ENCODE assay signal across 15 cellular contexts in the genomic region with DNA sequence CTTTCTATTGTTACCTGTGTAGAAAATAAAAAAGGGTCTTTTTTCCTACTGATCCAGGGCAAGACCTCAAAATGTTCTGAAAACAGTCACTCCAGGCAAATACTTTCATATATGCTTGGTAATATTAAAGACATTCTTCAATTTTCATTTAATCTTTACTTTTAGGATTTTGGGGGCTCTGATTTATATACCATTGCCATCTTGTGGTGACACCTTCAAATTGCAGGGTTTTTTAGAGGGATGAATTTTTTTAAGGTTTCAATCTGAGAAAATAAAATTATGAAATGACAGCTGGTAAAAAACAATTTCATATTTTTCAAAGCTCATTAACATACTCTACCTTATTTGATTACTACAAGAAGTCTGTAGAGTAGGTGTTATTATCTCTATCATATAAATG. TPM values are rescaled to one million over a fixed set of nuclear protein-coding genes. Genes with fewer than 3 reads are reported as not detected.
A peak's percentile ranks its signal among the peaks of the same experiment; 100 is the strongest.
DNase-seq lines count a peak whose midpoint lies in the region; ATAC-seq and TF ChIP-seq lines count a peak whose summit lies in the region.
"Had no signal": no experiment of that assay in that cellular context is flagged by ENCODE, and none has a peak within 500 bp of the region (broad histone marks: within the 10 kb centered on the region; RNA-seq: fewer than 3 reads in every experiment).

No MANE protein-coding gene starts in this region.

- no peaks in the 10 kb centered on the region for H3K27me3 ChIP-seq in IMR-90 (ENCODE audit: control insufficient read depth, insufficient read depth, low read length)
- peaks cover 5% of the 10 kb centered on the region; the same call in 1 of the 2 replicates for H3K27me3 ChIP-seq in SU-DHL-6 (ENCODE audit: low read length)
- H3K27me3 ChIP-seq: gastrocnemius medialis had no signal

- no peak for ATAC-seq in IMR-90 (ENCODE audit: low read depth)
- ATAC-seq in activated naive CD4-positive, alpha-beta T cell treated with anti-CD3 and anti-CD28 coated beads, Interleukin-2, amount 50 U/mL, for 72 hours, result no peak
- ATAC-seq: gastrocnemius medialis had no signal

- H3K14ac ChIP-seq in IMR-90 (replicated peaks; ENCODE audit: low read depth, low read length), result no peak overlapping the region

- no peak overlapping the region for H2AK5ac ChIP-seq in IMR-90 (ENCODE audit: low read depth, low read length)

- H3K9me3 ChIP-seq in IMR-90 (ENCODE audit: control insufficient read depth, insufficient read depth, low read length), result no peaks in the 10 kb centered on the region
- H3K9me3 ChIP-seq in SU-DHL-6 (ENCODE audit: insufficient read depth, low read length), result peaks cover 12% of the 10 kb centered on the region; the same call in 1 of the 2 replicates
- H3K9me3 ChIP-seq: gastrocnemius medialis had no signal

- POLR2A ChIA-PET in IMR-90 (lab: Charles Lee; ENCODE audit: unreplicated experiment), result no interaction called here

- no peak overlapping the region for H2BK5ac ChIP-seq in IMR-90 (ENCODE audit: low read depth, low read length, poor library complexity, severe bottlenecking)

- dilution Hi-C loops in IMR-90 (cut with HindIII; ENCODE audit: low sequenced_read_pairs, unreplicated experiment), result no loop called here

- H4K20me1 ChIP-seq in IMR-90 (ENCODE audit: insufficient read depth, low read length), result no peaks in the 10 kb centered on the region
- no peaks in the 10 kb centered on the region for H4K20me1 ChIP-seq in SU-DHL-6 (ENCODE audit: low read depth, low read length)

- intact Hi-C loops in IMR-90 (cut with micrococcal nuclease) (no loop called here), CD14-positive monocyte (cut with micrococcal nuclease) (no loop called here)

- H2BK15ac ChIP-seq in IMR-90 (ENCODE audit: low read depth, low read length), result no peak overlapping the region

- no peak for TF ChIP-seq POLR2A in IMR-90 (IDR thresholded peaks at IDR 0.05; ENCODE audit: low read depth, low read length)

- H2AFZ ChIP-seq in IMR-90 (replicated peaks; ENCODE audit: low read length, poor library complexity) (no peak overlapping the region), SU-DHL-6 (ENCODE audit: low read depth, low read length, severe bottlenecking) (no peak overlapping the region)

- peak; percentile 69 for TF ChIP-seq CTCF in C4-2B (conservative IDR thresholded peaks at IDR 0.05)
- peak; percentile 16; the same call in 1 of the 2 replicates for TF ChIP-seq CTCF in IMR-90 (conservative IDR thresholded peaks at IDR 0.05; ENCODE audit: low read depth, low read length)
- peak; percentile 24 for TF ChIP-seq CTCF in SU-DHL-6 (IDR thresholded peaks at IDR 0.05; ENCODE audit: insufficient read depth, low read length, poor library complexity, severe bottlenecking)
- TF ChIP-seq CTCF in CD14-positive monocyte (IDR thresholded peaks at IDR 0.05), result no peak

- no peaks in the 10 kb centered on the region for H3K27me3 Mint-ChIP-seq in T-helper 2 cell treated with Interferon-gamma antibody and Interleukin-4, amounts not matched to agents 5 μg/mL and 100 μg/mL, for 36 hours (ENCODE audit: low read depth)
- H3K27me3 Mint-ChIP-seq in CD14-positive monocyte (ENCODE audit: low read depth in 3 of 3), result peaks cover 0 to 11% (median 0%) of the 10 kb centered on the region in 3 donors

- H3K9me1 ChIP-seq in IMR-90 (ENCODE audit: insufficient read depth, low read length), result no peaks in the 10 kb centered on the region

- no peak for DNase-seq in IMR-90
- peak; percentile 29 for DNase-seq in iPS-NIHi7 (ENCODE audit: extremely low spot score)
- DNase-seq in activated naive CD4-positive, alpha-beta T cell treated with anti-CD3 and anti-CD28 coated beads, Interleukin-2, amount 50 U/mL, for 72 hours (ENCODE audit: low spot score in 2 of 2), result no peak
- DNase-seq in T-helper 2 cell treated with Interferon-gamma antibody and Interleukin-4, amounts not matched to agents 5 μg/mL and 100 μg/mL, for 36 hours (ENCODE audit: low spot score), result no peak
- no peak for DNase-seq in occipital lobe (lab: John Stamatoyannopoulos, UW)
- DNase-seq in CD14-positive monocyte (ENCODE audit: low spot score), result no peak
- DNase-seq: activated effector memory CD4-positive, alpha-beta T cell treated with Interleukin-2 at 50 U/mL for 16 hours; gastrocnemius medialis; NCI-H1436 treated with DMSO at 0.1 percent for 48 hours; NCI-H510A treated with DMSO at 0.1 percent for 48 hours; SHP77 had no signal

- no peak overlapping the region for H4K8ac ChIP-seq in IMR-90 (ENCODE audit: low read depth in 2 of 2, low read length in 2 of 2)

- no peak overlapping the region for H4K91ac ChIP-seq in IMR-90 (ENCODE audit: insufficient read depth, low read depth, low read length)

- no peak overlapping the region for H3K4me3 ChIP-seq in IMR-90 (ENCODE audit: insufficient read depth, low read depth, low read length)
- no peak overlapping the region for H3K4me3 ChIP-seq in SU-DHL-6 (ENCODE audit: insufficient read depth, low read length, poor library complexity, severe bottlenecking)
- H3K4me3 ChIP-seq: gastrocnemius medialis, thoracic aorta had no signal

- H3K4me2 ChIP-seq in IMR-90 (ENCODE audit: low read depth, low read length) (no peak overlapping the region), SU-DHL-6 (ENCODE audit: low read depth, low read length, poor library complexity, severe bottlenecking) (no peak overlapping the region)

- no peak overlapping the region for H3K18ac ChIP-seq in IMR-90 (ENCODE audit: low read depth, low read length)

- H3K27ac ChIP-seq in C4-2B, result no peak overlapping the region
- no peak overlapping the region for H3K27ac ChIP-seq in IMR-90 (ENCODE audit: insufficient read depth, low read length)
- H3K27ac ChIP-seq in SU-DHL-6 (ENCODE audit: low read depth, low read length), result no peak overlapping the region
- H3K27ac ChIP-seq: gastrocnemius medialis, thoracic aorta had no signal

- H3F3A ChIP-seq in SU-DHL-6 (ENCODE audit: insufficient read depth), result no peaks in the 10 kb centered on the region

- no peaks in the 10 kb centered on the region for H3K79me2 ChIP-seq in SU-DHL-6 (ENCODE audit: insufficient read depth, low read length)

- in situ Hi-C loops in IMR-90 (cut with MboI; ENCODE audit: low sequenced_read_pairs), result no loop called here

- no peak overlapping the region for H3K4me3 Mint-ChIP-seq in T-helper 2 cell treated with Interferon-gamma antibody and Interleukin-4, amounts not matched to agents 5 μg/mL and 100 μg/mL, for 36 hours
- H3K4me3 Mint-ChIP-seq in CD14-positive monocyte, result no peak overlapping the region

- H3K27ac Mint-ChIP-seq in activated naive CD4-positive, alpha-beta T cell treated with anti-CD3 and anti-CD28 coated beads, Interleukin-2, amount 50 U/mL, for 72 hours, result no peak overlapping the region
- H3K27ac Mint-ChIP-seq in T-helper 2 cell treated with Interferon-gamma antibody and Interleukin-4, amounts not matched to agents 5 μg/mL and 100 μg/mL, for 36 hours, result no peak overlapping the region
- no peak overlapping the region for H3K27ac Mint-ChIP-seq in CD14-positive monocyte

- H3K23ac ChIP-seq in IMR-90 (ENCODE audit: low read depth, low read length), result no peak overlapping the region

- H3K79me1 ChIP-seq in IMR-90 (ENCODE audit: low read depth in 1 of 2, low read length in 2 of 2), result no peaks in the 10 kb centered on the region

- no peaks in the 10 kb centered on the region for H3K4me1 ChIP-seq in IMR-90 (ENCODE audit: control insufficient read depth, insufficient read depth, low read length)

- CTCF ChIA-PET in IMR-90 (lab: Yijun Ruan, JAX), result no interaction called here

- no peaks in the 10 kb centered on the region for H3K9me2 ChIP-seq in SU-DHL-6 (replicated peaks; ENCODE audit: insufficient read depth, low read length)

- H3K9ac ChIP-seq in IMR-90 (ENCODE audit: low read depth, low read length) (no peak overlapping the region), SU-DHL-6 (ENCODE audit: low read length) (no peak overlapping the region)

- H4K5ac ChIP-seq in IMR-90 (ENCODE audit: low read depth, low read length), result no peak overlapping the region

- H3K9me3 Mint-ChIP-seq in activated naive CD4-positive, alpha-beta T cell treated with anti-CD3 and anti-CD28 coated beads, Interleukin-2, amount 50 U/mL, for 72 hours, result peaks cover 5 to 10% of the 10 kb centered on the region in 2 donors
- H3K9me3 Mint-ChIP-seq in T-helper 2 cell treated with Interferon-gamma antibody and Interleukin-4, amounts not matched to agents 5 μg/mL and 100 μg/mL, for 36 hours, result peaks cover 6% of the 10 kb centered on the region
- peaks cover 2 to 28% (median 18%) of the 10 kb centered on the region in 7 donors for H3K9me3 Mint-ChIP-seq in CD14-positive monocyte

- no peak overlapping the region for H2AK9ac ChIP-seq in IMR-90 (replicated peaks; ENCODE audit: low read depth, low read length, poor library complexity)

- no peak overlapping the region for H2BK20ac ChIP-seq in IMR-90 (ENCODE audit: low read depth, low read length)

- H3K4me1 Mint-ChIP-seq in T-helper 2 cell treated with Interferon-gamma antibody and Interleukin-4, amounts not matched to agents 5 μg/mL and 100 μg/mL, for 36 hours (ENCODE audit: low read depth), result no peaks in the 10 kb centered on the region
- H3K4me1 Mint-ChIP-seq in CD14-positive monocyte, result no peaks in the 10 kb centered on the region

- no peak overlapping the region for H2BK120ac ChIP-seq in IMR-90 (ENCODE audit: low read depth, low read length)

- H3K56ac ChIP-seq in IMR-90 (ENCODE audit: extremely low read depth, insufficient read depth, low read length), result no peak overlapping the region

- H3K4ac ChIP-seq in IMR-90 (ENCODE audit: low read depth, low read length), result no peak overlapping the region

- BruUV-seq in IMR-90 (replicated peaks; lab: Mats Ljungman, UMichigan), result no TSS peak

- no peak for TF ChIP-seq RAD21 in IMR-90 (IDR thresholded peaks at IDR 0.05; ENCODE audit: low read length)

- H3K36me3 Mint-ChIP-seq in activated naive CD4-positive, alpha-beta T cell treated with anti-CD3 and anti-CD28 coated beads, Interleukin-2, amount 50 U/mL, for 72 hours, result peaks cover 0 to 6% of the 10 kb centered on the region in 2 donors
- H3K36me3 Mint-ChIP-seq in T-helper 2 cell treated with Interferon-gamma antibody and Interleukin-4, amounts not matched to agents 5 μg/mL and 100 μg/mL, for 36 hours (ENCODE audit: low read depth), result no peaks in the 10 kb centered on the region
- no peaks in the 10 kb centered on the region for H3K36me3 Mint-ChIP-seq in CD14-positive monocyte

- H3K36me3 ChIP-seq in IMR-90 (ENCODE audit: control insufficient read depth, insufficient read depth, low read length) (no peaks in the 10 kb centered on the region), SU-DHL-6 (ENCODE audit: low read length) (no peaks in the 10 kb centered on the region)
- H3K36me3 ChIP-seq: gastrocnemius medialis, thoracic aorta had no signal

TF ChIP-seq in IMR-90, 13 proteins besides CTCF, POLR2A, EP300 and RAD21 (continues in another document):
- no peak for TF ChIP-seq SMC3 (IDR thresholded peaks at IDR 0.05; ENCODE audit: low read depth, low read length)

RNA-seq across cellular contexts. Expression of a gene that starts 26.8 kb away (rescaled TPM):
- total RNA-seq in IMR-90 (2012; rRNA removed) (not detected in 2 replicates), occipital lobe (30.3 TPM)
- polyA plus RNA-seq in IMR-90 (2012; rRNA removed) (not detected in 2 replicates), CD14-positive monocyte (not detected)
- polyA plus RNA-seq in IMR-90 (2012; cell fraction: cytosol; rRNA removed), result not detected in 2 replicates
- polyA plus RNA-seq in IMR-90 (2012; cell fraction: nucleus; rRNA removed; ENCODE audit: low replicate concordance), result not detected in 2 replicates
- total RNA-seq in activated naive CD4-positive, alpha-beta T cell treated with anti-CD3 and anti-CD28 coated beads, Interleukin-2, amount 50 U/mL, for 72 hours, result not detected
- total RNA-seq: pulmonary artery endothelial cell had no signal

Comparison
In these comparisons a context has a peak if more than half of its experiments do, and no peak if none do; other contexts are left out.
1. RNA of a gene that starts 26.8 kb away (total RNA-seq): 30.3 TPM in occipital lobe (single experiment); not detected in IMR-90 and not detected in activated naive CD4-positive, alpha-beta T cell treated with anti-CD3 and anti-CD28 coated beads, Interleukin-2, amount 50 U/mL, for 72 hours; every median in the first group is over 10 times any median in the second.